Comparison of ENCODE assay signal across 25 cellular contexts in genomic region chr19:50464348-50464747, GRCh38. TPM values are rescaled to one million over a fixed set of nuclear protein-coding genes. Genes with fewer than 3 reads are reported as not detected.
"Had no signal": no experiment of that assay in that cellular context is flagged by ENCODE, and none has a peak within 500 bp of the region (broad histone marks: within the 10 kb centered on the region; RNA-seq: fewer than 3 reads in every experiment).

No MANE protein-coding gene starts in this region.

- H3K36me3 Mint-ChIP-seq: stimulated activated effector memory CD8-positive, alpha-beta T cell treated with anti-CD3 and anti-CD28 coated beads, Interleukin-12 subunit alpha, Interleukin-12 subunit beta, amount 100 ng/mL, for 72 hours had no signal

- H3K9me3 ChIP-seq: heart left ventricle, mucosa of descending colon, tibial artery, upper lobe of left lung, uterus had no signal

- H3K27ac ChIP-seq: coronary artery, dorsolateral prefrontal cortex, heart left ventricle, parathyroid adenoma, tibial artery, upper lobe of left lung, uterus had no signal

- H3K9me3 Mint-ChIP-seq: naive thymus-derived CD8-positive, alpha-beta T cell; stimulated activated effector memory CD8-positive, alpha-beta T cell treated with anti-CD3 and anti-CD28 coated beads, Interleukin-12 subunit alpha, Interleukin-12 subunit beta, amount 100 ng/mL, for 72 hours had no signal

- H3K4me1 ChIP-seq: heart left ventricle, parathyroid adenoma, tibial artery, uterus had no signal

- H3K4me3 Mint-ChIP-seq: naive thymus-derived CD8-positive, alpha-beta T cell; stimulated activated effector memory CD8-positive, alpha-beta T cell treated with anti-CD3 and anti-CD28 coated beads, Interleukin-12 subunit alpha, Interleukin-12 subunit beta, amount 100 ng/mL, for 72 hours had no signal

- ATAC-seq: esophagus mucosa; heart left ventricle; mucosa of descending colon; naive thymus-derived CD8-positive, alpha-beta T cell; stimulated activated effector memory CD8-positive, alpha-beta T cell treated with anti-CD3 and anti-CD28 coated beads, Interleukin-12 subunit alpha, Interleukin-12 subunit beta, amount 100 ng/mL, for 72 hours; stimulated activated naive CD8-positive, alpha-beta T cell treated with anti-CD3 and anti-CD28 coated beads, Interleukin-15, Interleukin-2, amounts not matched to agents 100 U/mL and 50 U/mL, for 24 hours had no signal

- H3K4me3 ChIP-seq: coronary artery, dorsolateral prefrontal cortex, heart left ventricle, mucosa of descending colon, tibial artery, upper lobe of left lung, uterus had no signal

- H2AFZ ChIP-seq: parathyroid adenoma had no signal

- DNase-seq: dorsolateral prefrontal cortex; effector CD8-positive, alpha-beta T cell; hypothalamus; mammary epithelial cell; mucosa of descending colon; naive thymus-derived CD8-positive, alpha-beta T cell; stimulated activated CD4-positive, alpha-beta T cell treated with anti-CD3 and anti-CD28 coated beads, Interleukin-4, amount 100 ng/mL, for 1 hour; stimulated activated CD8-positive, alpha-beta memory T cell treated with anti-CD3 and anti-CD28 coated beads, Interleukin-4, amount 100 ng/mL, for 48 hours; stimulated activated naive CD8-positive, alpha-beta T cell treated with anti-CD3 and anti-CD28 coated beads, Interleukin-15, Interleukin-2, amounts not matched to agents 100 U/mL and 50 U/mL, for 24 hours; tibial artery; uterus had no signal

- H3K36me3 ChIP-seq: heart left ventricle, tibial artery, upper lobe of left lung, uterus had no signal

- H3K9ac ChIP-seq: parathyroid adenoma had no signal

- H3K27ac Mint-ChIP-seq: naive thymus-derived CD8-positive, alpha-beta T cell had no signal

- H3K27me3 ChIP-seq: upper lobe of left lung, uterus had no signal

RNA-seq across cellular contexts. Expression of gene GARIN5A, which starts 12.3 kb away (rescaled TPM):
- total RNA-seq: glomerular endothelial cell, pulmonary artery endothelial cell had no signal

RNA-seq across cellular contexts. Expression of gene MYBPC2, which starts 31.7 kb away (rescaled TPM):
- total RNA-seq: chondrocyte; frontal cortex; glomerular endothelial cell; left lobe of liver; mammary epithelial cell; naive thymus-derived CD8-positive, alpha-beta T cell; pulmonary artery endothelial cell had no signal
- polyA plus RNA-seq: fibroblast of lung; heart left ventricle; mammary epithelial cell; naive thymus-derived CD8-positive, alpha-beta T cell had no signal

RNA-seq across cellular contexts. Expression of gene SPIB, which starts 45.6 kb away (rescaled TPM):
- total RNA-seq: chondrocyte, fibroblast of lung, glomerular endothelial cell, left lobe of liver, lower leg skin, mammary epithelial cell, pulmonary artery endothelial cell, temporal lobe had no signal
- polyA plus RNA-seq: fibroblast of lung had no signal
